Comparison of ENCODE assay signal across 21 cellular contexts in the genomic region with DNA sequence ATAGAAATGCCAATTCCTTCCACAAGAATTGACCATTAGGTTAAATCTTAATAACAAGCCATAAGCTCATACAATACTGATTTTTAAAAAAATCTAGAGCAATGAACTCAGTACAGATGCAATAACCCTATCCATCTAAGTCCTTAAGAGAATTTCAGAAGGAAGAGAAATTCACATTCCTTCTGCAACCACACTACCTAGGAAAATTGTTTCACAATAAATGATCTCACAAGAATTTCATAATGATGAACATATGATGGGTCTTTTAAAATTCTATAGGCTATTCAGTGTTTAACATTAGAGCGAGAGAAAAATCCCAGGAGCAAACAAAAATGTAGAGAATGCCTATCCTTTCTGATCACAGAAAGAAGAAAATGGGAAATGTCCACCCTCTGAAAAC.
DNase-seq lines count a peak whose midpoint lies in the region; TF ChIP-seq lines count a peak whose summit lies in the region.
"Had no signal": no experiment of that assay in that cellular context is flagged by ENCODE, and none has a peak within 500 bp of the region (broad histone marks: within the 10 kb centered on the region; RNA-seq: fewer than 3 reads in every experiment).

No MANE protein-coding gene starts in this region.

- no peaks in the 10 kb centered on the region for H3K9me3 Mint-ChIP-seq in T-helper 2 cell treated with Interferon-gamma antibody and Interleukin-4, amounts not matched to agents 5 μg/mL and 100 μg/mL, for 36 hours

- H3K4me3 ChIP-seq in AG10803 (ENCODE audit: low read length) (no peak overlapping the region), adipocyte (ENCODE audit: low read length) (no peak overlapping the region), osteoblast (ENCODE audit: insufficient read depth, low read length) (no peak overlapping the region)
- H3K4me3 ChIP-seq: GM12878 had no signal

- H3K27ac Mint-ChIP-seq in T-helper 2 cell treated with Interferon-gamma antibody and Interleukin-4, amounts not matched to agents 5 μg/mL and 100 μg/mL, for 36 hours: no peak overlapping the region
- H3K27ac Mint-ChIP-seq: CD4-positive, CD25-positive, alpha-beta regulatory T cell had no signal

- no peaks in the 10 kb centered on the region for H3K36me3 ChIP-seq in adipocyte (ENCODE audit: control insufficient read depth, insufficient read depth, low read length, severe bottlenecking)
- H3K36me3 ChIP-seq in osteoblast (ENCODE audit: insufficient read depth, low read length): no peaks in the 10 kb centered on the region
- H3K36me3 ChIP-seq: BE2C had no signal

- TF ChIP-seq CTCF in AG10803 (conservative IDR thresholded peaks at IDR 0.05; ENCODE audit: low read length) (no peak), osteoblast (IDR thresholded peaks at IDR 0.05; ENCODE audit: extremely low read depth, low read depth, low read length) (no peak)

- H3K79me2 ChIP-seq in osteoblast (ENCODE audit: insufficient read depth, low read length): no peaks in the 10 kb centered on the region

- H3K36me3 Mint-ChIP-seq in T-helper 2 cell treated with Interferon-gamma antibody and Interleukin-4, amounts not matched to agents 5 μg/mL and 100 μg/mL, for 36 hours (ENCODE audit: low read depth): no peaks in the 10 kb centered on the region
- H3K36me3 Mint-ChIP-seq: CD4-positive, CD25-positive, alpha-beta regulatory T cell had no signal

- no peak overlapping the region for H3K4me2 ChIP-seq in osteoblast (ENCODE audit: insufficient read depth, low read length)

- H3K27me3 ChIP-seq in adipocyte (replicated peaks; ENCODE audit: control insufficient read depth, insufficient read depth, low read length) (no peaks in the 10 kb centered on the region), osteoblast (ENCODE audit: insufficient read depth, low read length) (no peaks in the 10 kb centered on the region)
- H3K27me3 ChIP-seq: BE2C had no signal

- H3K4me1 ChIP-seq in adipocyte (ENCODE audit: control insufficient read depth, insufficient read depth, low read length): no peaks in the 10 kb centered on the region
- peaks cover 8% of the 10 kb centered on the region for H3K4me1 ChIP-seq in osteoblast (ENCODE audit: insufficient read depth, low read length)

- H3K27me3 Mint-ChIP-seq in T-helper 2 cell treated with Interferon-gamma antibody and Interleukin-4, amounts not matched to agents 5 μg/mL and 100 μg/mL, for 36 hours (ENCODE audit: low read depth): no peaks in the 10 kb centered on the region
- H3K27me3 Mint-ChIP-seq: CD4-positive, CD25-positive, alpha-beta regulatory T cell had no signal

- H3K4me3 Mint-ChIP-seq in T-helper 2 cell treated with Interferon-gamma antibody and Interleukin-4, amounts not matched to agents 5 μg/mL and 100 μg/mL, for 36 hours: no peak overlapping the region
- H3K4me3 Mint-ChIP-seq: CD4-positive, CD25-positive, alpha-beta regulatory T cell had no signal

- no peak overlapping the region for H2AFZ ChIP-seq in osteoblast (ENCODE audit: low read length)

- no peaks in the 10 kb centered on the region for H4K20me1 ChIP-seq in osteoblast (ENCODE audit: insufficient read depth, low read length)

- H3K9me3 ChIP-seq in adipocyte (ENCODE audit: control insufficient read depth, low read length) (no peaks in the 10 kb centered on the region), osteoblast (ENCODE audit: low read depth, low read length) (no peaks in the 10 kb centered on the region)
- H3K9me3 ChIP-seq: BE2C had no signal

- no peak overlapping the region for H3K9ac ChIP-seq in adipocyte (ENCODE audit: low read length)

- no peaks in the 10 kb centered on the region for H3K4me1 Mint-ChIP-seq in T-helper 2 cell treated with Interferon-gamma antibody and Interleukin-4, amounts not matched to agents 5 μg/mL and 100 μg/mL, for 36 hours (ENCODE audit: low read depth)
- H3K4me1 Mint-ChIP-seq: CD4-positive, CD25-positive, alpha-beta regulatory T cell had no signal

- DNase-seq in AG10803 (ENCODE audit: low read depth): peak; percentile 58
- DNase-seq in adipocyte (ENCODE audit: low read depth): peak; percentile 73
- peak; percentile 36 for DNase-seq in fibroblast of gingiva (ENCODE audit: low read depth)
- peak; percentile 21 for DNase-seq in osteoblast (ENCODE audit: insufficient read length, low spot score, missing footprints)
- no peak for DNase-seq in NCI-H82 treated with DMSO at 0.1 percent for 48 hours (lab: John Stamatoyannopoulos, UW; ENCODE audit: unreplicated experiment)
- no peak for DNase-seq in islet precursor cell
- DNase-seq in activated CD4-positive, alpha-beta T cell treated with anti-CD3 and anti-CD28 coated beads, Interleukin-2, amount 50 U/mL, for 1 hour: no peak
- DNase-seq in T-helper 2 cell treated with Interferon-gamma antibody and Interleukin-4, amounts not matched to agents 5 μg/mL and 100 μg/mL, for 36 hours (ENCODE audit: low spot score): no peak
- DNase-seq: 8988T; BE2C; CD4-positive, CD25-positive, alpha-beta regulatory T cell; COR-L47; DMS 273 treated with DMSO at 0.1 percent for 48 hours; GF-D8; KBM-7; NCI-H1105 treated with DMSO at 0.1 percent for 48 hours; NCI-H1694 treated with DMSO at 0.1 percent for 48 hours; NCI-H510A; NCI-H82; SHP77 had no signal

- no peak overlapping the region for H3K27ac ChIP-seq in osteoblast (ENCODE audit: low read depth, low read length)

Comparison
In these comparisons a context has a peak if more than half of its experiments do, and no peak if none do; other contexts are left out.
1. DNase-seq: peak in AG10803 (single experiment), adipocyte (single experiment), fibroblast of gingiva (single experiment) and osteoblast (single experiment); none in NCI-H82 treated with DMSO at 0.1 percent for 48 hours (single experiment), islet precursor cell (single experiment), activated CD4-positive, alpha-beta T cell treated with anti-CD3 and anti-CD28 coated beads, Interleukin-2, amount 50 U/mL, for 1 hour (single experiment) and T-helper 2 cell treated with Interferon-gamma antibody and Interleukin-4, amounts not matched to agents 5 μg/mL and 100 μg/mL, for 36 hours (single experiment).